30 cellular contexts compared by ENCODE assay signal in genomic region chr20:58950603-58951002, GRCh38. TPM values are rescaled to one million over a fixed set of nuclear protein-coding genes. Genes with fewer than 3 reads are reported as not detected.
DNase-seq lines count a peak whose midpoint lies in the region; ATAC-seq, FAIRE-seq and TF ChIP-seq lines count a peak whose summit lies in the region.
"Had no signal": no experiment of that assay in that cellular context is flagged by ENCODE, and none has a peak within 500 bp of the region (broad histone marks: within the 10 kb centered on the region; RNA-seq: fewer than 3 reads in every experiment).

No MANE protein-coding gene starts in this region.

- POLR2A ChIA-PET in PC-3 (lab: Charles Lee; ENCODE audit: unreplicated experiment) = no interaction called here
- POLR2A ChIA-PET in H1 (lab: Charles Lee; ENCODE audit: partially characterized antibody) = no interaction called here
- POLR2A ChIA-PET in CD4-positive, alpha-beta T cell (lab: Charles Lee) = no interaction called here

- no peaks in the 10 kb centered on the region for H3K4me1 ChIP-seq in GM23338 (ENCODE audit: insufficient read depth)
- H3K4me1 ChIP-seq in PC-3 (ENCODE audit: insufficient read depth, low read length) = no peaks in the 10 kb centered on the region
- H3K4me1 ChIP-seq in H1 (replicated peaks in 1 of 4; ENCODE audit: control insufficient read depth in 3 of 4, insufficient read depth in 4 of 4, low read length in 3 of 4) = no peaks in the 10 kb centered on the region
- H3K4me1 ChIP-seq in psoas muscle = no peaks in the 10 kb centered on the region
- H3K4me1 ChIP-seq: colonic mucosa, esophagus squamous epithelium, gastrocnemius medialis had no signal

- no peak overlapping the region for H2BK15ac ChIP-seq in H1 (ENCODE audit: low read length)

- H4K5ac ChIP-seq in H1 (ENCODE audit: insufficient read length, low read depth, low read length) = no peak overlapping the region

- H3K9me3 ChIP-seq in PC-3 (ENCODE audit: low read length) (no peaks in the 10 kb centered on the region), H1 (ENCODE audit: insufficient read depth in 2 of 2, low read depth in 1 of 2, low read length in 1 of 2) (no peaks in the 10 kb centered on the region), psoas muscle (no peaks in the 10 kb centered on the region)
- H3K9me3 ChIP-seq in CD4-positive, alpha-beta T cell (ENCODE audit: control insufficient read depth, low read length) = no peaks in the 10 kb centered on the region
- H3K9me3 ChIP-seq: colonic mucosa, esophagus squamous epithelium, gastrocnemius medialis, ovary had no signal

- no peak for FAIRE-seq in H1 (lab: Jason Lieb, UNC)

- H3K27ac ChIP-seq in 22Rv1 (no peak overlapping the region), GM23338 (ENCODE audit: low read depth) (no peak overlapping the region), PC-3 (ENCODE audit: low read length) (no peak overlapping the region), H1 (ENCODE audit: low read depth, low read length) (no peak overlapping the region), psoas muscle (no peak overlapping the region)
- H3K27ac ChIP-seq in CD4-positive, alpha-beta T cell (ENCODE audit: low read depth, low read length) = no peak overlapping the region
- H3K27ac ChIP-seq: colonic mucosa, esophagus squamous epithelium, gastrocnemius medialis, GM23248, ovary had no signal

- H3K9me3 Mint-ChIP-seq in GM23338 (no peaks in the 10 kb centered on the region; the same call in 2 of the 3 replicates), Calu3 (ENCODE audit: low read depth, unreplicated experiment) (no peaks in the 10 kb centered on the region), endothelial cell (ENCODE audit: unreplicated experiment) (no peaks in the 10 kb centered on the region)
- H3K9me3 Mint-ChIP-seq in CD4-positive, alpha-beta T cell = no peaks in the 10 kb centered on the region
- H3K9me3 Mint-ChIP-seq: activated naive CD4-positive, alpha-beta T cell treated with anti-CD3 and anti-CD28 coated beads, Interleukin-2, amount 10 ng/mL, durations not matched to agents 7 days and 5 days; activated T-cell treated with anti-CD3 and anti-CD28 coated beads, Interleukin-2, amount 50 U/mL, for 72 hours; effector memory CD8-positive, alpha-beta T cell had no signal

- H2AFZ ChIP-seq in GM23338 (peak overlapping the region; percentile 76; the same call in 1 of the 2 replicates), PC-3 (ENCODE audit: low read length) (no peak overlapping the region), H1 (ENCODE audit: low read length) (no peak overlapping the region)
- H2AFZ ChIP-seq: GM23248 had no signal

- no peaks in the 10 kb centered on the region for H4K20me1 ChIP-seq in GM23338 (replicated peaks; ENCODE audit: insufficient read depth)
- no peaks in the 10 kb centered on the region for H4K20me1 ChIP-seq in PC-3 (ENCODE audit: low read length)
- no peaks in the 10 kb centered on the region for H4K20me1 ChIP-seq in H1 (replicated peaks in 1 of 2; ENCODE audit: control insufficient read depth in 1 of 2, insufficient read depth in 2 of 2, low read length in 2 of 2)

- H3K27me3 Mint-ChIP-seq in GM23338 (ENCODE audit: insufficient read depth, low read depth, poor library complexity) = no peaks in the 10 kb centered on the region
- no peaks in the 10 kb centered on the region for H3K27me3 Mint-ChIP-seq in Calu3 (ENCODE audit: unreplicated experiment)
- H3K27me3 Mint-ChIP-seq in CD4-positive, alpha-beta T cell = peaks cover 3% of the 10 kb centered on the region
- H3K27me3 Mint-ChIP-seq in endothelial cell (ENCODE audit: unreplicated experiment) = no peaks in the 10 kb centered on the region

- no peak overlapping the region for H3K14ac ChIP-seq in H1 (ENCODE audit: insufficient read length)

- H3K79me1 ChIP-seq in H1 (ENCODE audit: low read depth, low read length) = no peaks in the 10 kb centered on the region

- TF ChIP-seq CTCF in 22Rv1 (IDR thresholded peaks at IDR 0.05) (peak; percentile 19), GM23338 (conservative IDR thresholded peaks at IDR 0.05; ENCODE audit: low read depth in 2 of 2) (peak; percentile 23 to 58; a peak in 2 of 4 replicates), PC-3 (conservative IDR thresholded peaks at IDR 0.05; ENCODE audit: low read depth, low read length) (peak; percentile 30; the same call in 1 of the 2 replicates), H1 (IDR thresholded peaks at IDR 0.05; ENCODE audit: control extremely low read depth in 1 of 3, insufficient read depth in 1 of 3, low read depth in 1 of 3, low read length in 3 of 3) (peak in 2 of 3 experiments; percentile 13 to 21; a peak in 3 of 4 replicates), psoas muscle (IDR thresholded peaks at IDR 0.05) (no peak), Calu3 (IDR thresholded peaks at IDR 0.05; ENCODE audit: unreplicated experiment) (no peak), endothelial cell (IDR thresholded peaks at IDR 0.05; ENCODE audit: unreplicated experiment) (no peak)
- no peak for TF ChIP-seq CTCF in CD4-positive, alpha-beta T cell (IDR thresholded peaks at IDR 0.05)

- H3K27me3 ChIP-seq in GM23338 (ENCODE audit: insufficient read depth) (no peaks in the 10 kb centered on the region), PC-3 (ENCODE audit: low read length) (peaks cover 53% of the 10 kb centered on the region), H1 (replicated peaks in 1 of 4; ENCODE audit: control insufficient read depth in 3 of 4, extremely low read depth in 1 of 4, insufficient read depth in 3 of 4, low read length in 3 of 4) (no peaks in the 10 kb centered on the region; a peak in 1 of 7 replicates), psoas muscle (ENCODE audit: insufficient read depth in 3 of 3, low read length in 2 of 3) (no peaks in the 10 kb centered on the region)
- H3K27me3 ChIP-seq in CD4-positive, alpha-beta T cell (ENCODE audit: control insufficient read depth, insufficient read depth, low read length) = no peaks in the 10 kb centered on the region
- H3K27me3 ChIP-seq: colonic mucosa, esophagus squamous epithelium, gastrocnemius medialis, ovary had no signal

- ATAC-seq in GM23338 (peak; percentile 34; the same call in 1 of the 3 replicates), PC-3 (no peak), psoas muscle (no peak)
- ATAC-seq in CD4-positive, alpha-beta T cell (ENCODE audit: poor library complexity) = no peak
- ATAC-seq: activated T-cell treated with anti-CD3 and anti-CD28 coated beads, Interleukin-2, amount 50 U/mL, for 72 hours; effector memory CD8-positive, alpha-beta T cell; gastrocnemius medialis had no signal

- H3F3A ChIP-seq in GM23338 (replicated peaks; ENCODE audit: low read depth) = no peaks in the 10 kb centered on the region
- H3F3A ChIP-seq in PC-3 (ENCODE audit: low read length, unreplicated experiment) = no peaks in the 10 kb centered on the region

- TF ChIP-seq RAD21 in H1 (IDR thresholded peaks at IDR 0.05 in 1 of 2, conservative IDR thresholded peaks at IDR 0.05 in 1 of 2; ENCODE audit: low read depth in 2 of 2, low read length in 2 of 2) = peak in 1 of 2 experiments; percentile 28; a peak in 2 of 4 replicates

- no peaks in the 10 kb centered on the region for H3K23me2 ChIP-seq in H1 (ENCODE audit: low read depth, low read length)

- no peak overlapping the region for H2AK5ac ChIP-seq in H1 (ENCODE audit: low read depth, low read length)

- H2BK120ac ChIP-seq in H1 (replicated peaks; ENCODE audit: low read depth, low read length) = no peak overlapping the region

- H3K4me2 ChIP-seq in GM23338 (no peak overlapping the region), PC-3 (ENCODE audit: low read length) (no peak overlapping the region), H1 (ENCODE audit: insufficient read depth in 1 of 2, low read depth in 2 of 2, low read length in 2 of 2) (no peak overlapping the region)
- H3K4me2 ChIP-seq: smooth muscle cell had no signal

- no peak overlapping the region for H3K56ac ChIP-seq in H1 (replicated peaks; ENCODE audit: insufficient read length, low read depth, low read length)

- no peak overlapping the region for H4K91ac ChIP-seq in H1 (replicated peaks; ENCODE audit: insufficient read length, low read length)

- no peak overlapping the region for H4K8ac ChIP-seq in H1 (ENCODE audit: extremely low read depth, insufficient read depth, low read length)

- BruUV-seq in PC-3 (replicated peaks; lab: Mats Ljungman, UMichigan) (no TSS peak), Calu3 (replicated peaks; lab: Mats Ljungman, UMichigan) (no TSS peak)

- no peak overlapping the region for H3K18ac ChIP-seq in H1 (ENCODE audit: extremely low read depth, low read length)

- intact Hi-C loops in PC-3 (cut with micrococcal nuclease) = no loop called here
- intact Hi-C loops in psoas muscle (cut with DNase I) = no loop called here
- intact Hi-C loops in Calu3 (cut with micrococcal nuclease; ENCODE audit: unreplicated experiment) = no loop called here
- intact Hi-C loops in CD4-positive, alpha-beta T cell (cut with DNase I, micrococcal nuclease) = loop anchor here in 1 of 2 experiments (10.0 kb wide), 1 partner anchor 484 kb away; no protein-coding TSS in a partner anchor

- H3K79me2 ChIP-seq in GM23338 (replicated peaks; ENCODE audit: insufficient read depth) (no peaks in the 10 kb centered on the region), PC-3 (ENCODE audit: low read length) (no peaks in the 10 kb centered on the region), H1 (ENCODE audit: control insufficient read depth in 1 of 2, insufficient read depth in 2 of 2, low read length in 2 of 2) (no peaks in the 10 kb centered on the region)

- CTCF ChIA-PET in PC-3 (lab: Charles Lee) = no interaction called here
- CTCF ChIA-PET in H1 (lab: Charles Lee; ENCODE audit: partially characterized antibody) = interaction anchor here (0.8 to 2.3 kb wide), 6 partner anchors 9 to 26 kb away, joined by 3 to 6 read pairs (median 4); no protein-coding TSS in a partner anchor
- CTCF ChIA-PET in Calu3 (lab: Charles Lee) = no interaction called here
- CTCF ChIA-PET in CD4-positive, alpha-beta T cell (lab: Charles Lee) = no interaction called here

- H3K9me2 ChIP-seq in GM23338 (ENCODE audit: insufficient read depth) (no peaks in the 10 kb centered on the region), PC-3 (replicated peaks; ENCODE audit: low read length) (no peaks in the 10 kb centered on the region)

- DNase-seq in GM23338 (ENCODE audit: low spot score) (no peak), PC-3 (no peak), H1 (ENCODE audit: low read depth in 1 of 2, low spot score in 2 of 2) (no peak), psoas muscle (no peak), Calu3 (no peak), endothelial cell (ENCODE audit: low spot score) (no peak)
- no peak for DNase-seq in CD4-positive, alpha-beta T cell
- DNase-seq: ACHN; activated CD4-positive, alpha-beta T cell treated with anti-CD3 and anti-CD28 coated beads, Interleukin-2, amount 50 U/mL, for 1 hour; activated naive CD4-positive, alpha-beta T cell treated with anti-CD3 and anti-CD28 coated beads, Interleukin-2, amount 10 ng/mL, durations not matched to agents 7 days and 5 days; activated T-cell treated with anti-CD3 and anti-CD28 coated beads, Interleukin-2, amount 50 U/mL, for 72 hours; amygdala; colonic mucosa; COR-L47; effector memory CD8-positive, alpha-beta T cell; esophagus squamous epithelium; gastrocnemius medialis; GM23248; MM.1S; NCI-H1436; NCI-H2081 treated with DMSO at 0.1 percent for 48 hours; NCI-H82; nephron progenitor cell; ovary; retina; SHP77; stimulated activated CD4-positive, alpha-beta T cell treated with anti-CD3 and anti-CD28 coated beads, Interleukin-2, amount 100 ng/mL, for 48 hours; trophoblast cell had no signal

- H3K23ac ChIP-seq in H1 (ENCODE audit: insufficient read length) = no peak overlapping the region

- H3K36me3 Mint-ChIP-seq in GM23338 (ENCODE audit: low read depth) = no peaks in the 10 kb centered on the region
- H3K36me3 Mint-ChIP-seq in Calu3 (ENCODE audit: insufficient read depth, unreplicated experiment) = no peaks in the 10 kb centered on the region
- no peaks in the 10 kb centered on the region for H3K36me3 Mint-ChIP-seq in CD4-positive, alpha-beta T cell (ENCODE audit: low read depth)
- no peaks in the 10 kb centered on the region for H3K36me3 Mint-ChIP-seq in endothelial cell (ENCODE audit: low read depth, unreplicated experiment)
- H3K36me3 Mint-ChIP-seq: activated naive CD4-positive, alpha-beta T cell treated with anti-CD3 and anti-CD28 coated beads, Interleukin-2, amount 10 ng/mL, durations not matched to agents 7 days and 5 days had no signal

- WGBS in H1 (ENCODE audit: extremely low coverage in 1 of 2, insufficient coverage in 1 of 2, insufficient read length in 1 of 2, insufficient replicate concordance in 2 of 2, low coverage in 1 of 2, low lambda C conversion rate in 2 of 2, missing lambda C conversion rate in 1 of 2), 2 experiments = 86% methylated on average over 5 of the region's 5 CpGs; no CpG with 5 or more reads in 1 of the 2 experiments
- WGBS in psoas muscle, 3 donors = 82 to 86% (median 85%) methylated on average over 5 of the region's 5 CpGs

- H3K4me3 ChIP-seq in GM23338 (no peak overlapping the region), PC-3 (ENCODE audit: low read length) (no peak overlapping the region), H1 (ENCODE audit: extremely low read depth in 1 of 4, insufficient read depth in 2 of 4, low read depth in 3 of 4, low read length in 4 of 4) (no peak overlapping the region), psoas muscle (no peak overlapping the region)
- H3K4me3 ChIP-seq: colonic mucosa, esophagus squamous epithelium, gastrocnemius medialis, GM23248, ovary, smooth muscle cell had no signal

- H3K4me3 Mint-ChIP-seq in GM23338 = no peak overlapping the region
- H3K4me3 Mint-ChIP-seq in Calu3 (ENCODE audit: low read depth, unreplicated experiment) = no peak overlapping the region
- no peak overlapping the region for H3K4me3 Mint-ChIP-seq in CD4-positive, alpha-beta T cell
- H3K4me3 Mint-ChIP-seq in endothelial cell (ENCODE audit: unreplicated experiment) = no peak overlapping the region
- H3K4me3 Mint-ChIP-seq: activated naive CD4-positive, alpha-beta T cell treated with anti-CD3 and anti-CD28 coated beads, Interleukin-2, amount 10 ng/mL, durations not matched to agents 7 days and 5 days; activated T-cell treated with anti-CD3 and anti-CD28 coated beads, Interleukin-2, amount 50 U/mL, for 72 hours; effector memory CD8-positive, alpha-beta T cell; nephron progenitor cell had no signal

- no peak for TF ChIP-seq POLR2A in H1 (IDR thresholded peaks at IDR 0.05; ENCODE audit: control extremely low read depth in 1 of 2, low read depth in 2 of 2, low read length in 2 of 2)

- no peak overlapping the region for H2BK20ac ChIP-seq in H1 (ENCODE audit: low read length)

- TF ChIP-seq EP300 in H1 (IDR thresholded peaks at IDR 0.05; ENCODE audit: borderline replicate concordance in 1 of 2, low read depth in 2 of 2, low read length in 2 of 2) = no peak

- no peak overlapping the region for H2BK5ac ChIP-seq in H1 (ENCODE audit: low read depth, low read length)

- H3K9ac ChIP-seq in PC-3 (ENCODE audit: low read length) (no peak overlapping the region), H1 (replicated peaks in 1 of 4; ENCODE audit: extremely low read depth in 1 of 4, low read depth in 3 of 4, low read length in 3 of 4) (no peak overlapping the region)
- H3K9ac ChIP-seq: GM23248 had no signal

- H3K4me1 Mint-ChIP-seq in GM23338 = no peaks in the 10 kb centered on the region
- no peaks in the 10 kb centered on the region for H3K4me1 Mint-ChIP-seq in Calu3 (ENCODE audit: low read depth, unreplicated experiment)
- no peaks in the 10 kb centered on the region for H3K4me1 Mint-ChIP-seq in CD4-positive, alpha-beta T cell (ENCODE audit: low read depth)
- H3K4me1 Mint-ChIP-seq in endothelial cell (ENCODE audit: unreplicated experiment) = peaks cover 3% of the 10 kb centered on the region
- H3K4me1 Mint-ChIP-seq: activated naive CD4-positive, alpha-beta T cell treated with anti-CD3 and anti-CD28 coated beads, Interleukin-2, amount 10 ng/mL, durations not matched to agents 7 days and 5 days; nephron progenitor cell had no signal

- no peak overlapping the region for H2BK12ac ChIP-seq in H1 (ENCODE audit: low read depth, low read length)

- no peak overlapping the region for H3K4ac ChIP-seq in H1 (replicated peaks; ENCODE audit: insufficient read length, low read depth, low read length)

- no peak overlapping the region for H3K27ac Mint-ChIP-seq in GM23338
- no peak overlapping the region for H3K27ac Mint-ChIP-seq in Calu3 (ENCODE audit: unreplicated experiment)
- no peak overlapping the region for H3K27ac Mint-ChIP-seq in CD4-positive, alpha-beta T cell
- H3K27ac Mint-ChIP-seq in endothelial cell (ENCODE audit: unreplicated experiment) = no peak overlapping the region
- H3K27ac Mint-ChIP-seq: activated naive CD4-positive, alpha-beta T cell treated with anti-CD3 and anti-CD28 coated beads, Interleukin-2, amount 10 ng/mL, durations not matched to agents 7 days and 5 days; activated T-cell treated with anti-CD3 and anti-CD28 coated beads, Interleukin-2, amount 50 U/mL, for 72 hours; effector memory CD8-positive, alpha-beta T cell; nephron progenitor cell had no signal

- H3K36me3 ChIP-seq in GM23338 (ENCODE audit: insufficient read depth) = no peaks in the 10 kb centered on the region
- no peaks in the 10 kb centered on the region for H3K36me3 ChIP-seq in PC-3 (ENCODE audit: low read depth, low read length)
- H3K36me3 ChIP-seq in H1 (ENCODE audit: control insufficient read depth in 2 of 4, insufficient read depth in 4 of 4, low read length in 3 of 4) = no peaks in the 10 kb centered on the region
- no peaks in the 10 kb centered on the region for H3K36me3 ChIP-seq in psoas muscle (ENCODE audit: insufficient read depth in 1 of 2, low read depth in 1 of 2)
- H3K36me3 ChIP-seq: colonic mucosa, esophagus squamous epithelium, gastrocnemius medialis, ovary had no signal

RNA-seq across cellular contexts. Expression of gene NELFCD, which starts 30.5 kb away (rescaled TPM):
- 67.0 and 75.8 TPM in 2 replicates for total RNA-seq in GM23338 (2014; rRNA removed; shearing (Covaris generic))
- polyA plus RNA-seq in GM23338 (2016; fragmentation: Nextera tagmentation; extraction: Ambion mirVana) (52.1 and 52.9 TPM in 2 replicates), H1 (2011; rRNA removed) (35.5 and 35.8 TPM in 2 replicates), psoas muscle (10 to 100 TPM; 24.1 to 41.1 (median 38.8) TPM)
- total RNA-seq in PC-3 (2014; rRNA removed) (131 and 144 TPM in 2 replicates), psoas muscle (10 to 100 TPM; 32.8 to 43.6 (median 34.2) TPM), Calu3 (2022) (179 and 181 TPM in 2 replicates), endothelial cell (ENCODE audit: unreplicated experiment) (68.7 TPM)
- 56.3 and 59.6 TPM in 2 replicates for total RNA-seq in H1 (2021; fragmentation: NEBNext Ultra II Directional; extraction: Animal tissue kit (Norgen Biotek cat#: 25700))
- polyA plus RNA-seq in H1 (2011; cell fraction: cytosol; rRNA removed) = 60.1 TPM
- 127 TPM for polyA plus RNA-seq in H1 (2011; cell fraction: nucleus; rRNA removed)
- 49.6 to 60.5 TPM (median 53.9 TPM) in 4 replicates for polyA plus RNA-seq in H1 (2012, experiment 1 of 2)
- polyA plus RNA-seq in H1 (2012, experiment 2 of 2) = 33.3 TPM
- polyA plus RNA-seq in H1 (2013, experiment 1 of 2) = 38.1 TPM
- polyA plus RNA-seq in H1 (2013, experiment 2 of 2) = 35.7 TPM
- 71.8 and 76.0 TPM in 2 replicates for polyA minus RNA-seq in H1 (2011; rRNA and poly(A)+ RNA removed)
- polyA minus RNA-seq in H1 (2011; cell fraction: cytosol; rRNA and poly(A)+ RNA removed) = 27.4 TPM
- 45.8 TPM for polyA minus RNA-seq in H1 (2011; cell fraction: nucleus; rRNA and poly(A)+ RNA removed)
- 10 to 100 TPM; 95.7 to 97.0 TPM for total RNA-seq in CD4-positive, alpha-beta T cell

RNA-seq across cellular contexts. Expression of gene CTSZ, which starts 56.5 kb away (rescaled TPM):
- 41.4 and 47.7 TPM in 2 replicates for total RNA-seq in GM23338 (2014; rRNA removed; shearing (Covaris generic))
- 0.58 and 0.63 TPM in 2 replicates for polyA plus RNA-seq in GM23338 (2016; fragmentation: Nextera tagmentation; extraction: Ambion mirVana)
- 191 and 225 TPM in 2 replicates for total RNA-seq in PC-3 (2014; rRNA removed)
- 32.3 and 32.8 TPM in 2 replicates for total RNA-seq in H1 (2021; fragmentation: NEBNext Ultra II Directional; extraction: Animal tissue kit (Norgen Biotek cat#: 25700))
- polyA plus RNA-seq in H1 (2011; rRNA removed) = 34.0 and 37.3 TPM in 2 replicates
- polyA plus RNA-seq in H1 (2011; cell fraction: cytosol; rRNA removed) = 40.6 TPM
- 20.6 TPM for polyA plus RNA-seq in H1 (2011; cell fraction: nucleus; rRNA removed)
- polyA plus RNA-seq in H1 (2012, experiment 1 of 2) = 28.5 to 44.8 TPM (median 40.1 TPM) in 4 replicates
- 14.9 TPM for polyA plus RNA-seq in H1 (2012, experiment 2 of 2)
- 22.7 TPM for polyA plus RNA-seq in H1 (2013, experiment 1 of 2)
- 28.3 TPM for polyA plus RNA-seq in H1 (2013, experiment 2 of 2)
- polyA minus RNA-seq in H1 (2011; rRNA and poly(A)+ RNA removed) = 18.3 and 24.6 TPM in 2 replicates
- polyA minus RNA-seq in H1 (2011; cell fraction: cytosol; rRNA and poly(A)+ RNA removed) = 11.0 TPM
- 18.3 TPM for polyA minus RNA-seq in H1 (2011; cell fraction: nucleus; rRNA and poly(A)+ RNA removed)
- 10 to 100 TPM; 41.2 to 50.5 (median 45.0) TPM for total RNA-seq in psoas muscle
- 10 to 100 TPM; 38.2 to 47.3 (median 41.0) TPM for polyA plus RNA-seq in psoas muscle
- 158 and 183 TPM in 2 replicates for total RNA-seq in Calu3 (2022)
- 10 to 100 TPM; 14.7 to 17.7 TPM for total RNA-seq in CD4-positive, alpha-beta T cell
- 150 TPM for total RNA-seq in endothelial cell (ENCODE audit: unreplicated experiment)

Comparison
In these comparisons a context has a peak if more than half of its experiments do, and no peak if none do; other contexts are left out.
1. CTCF ChIP-seq: peak in 22Rv1 (single experiment), GM23338 (2 of 2), PC-3 (single experiment) and H1 (2 of 3); none in psoas muscle (single experiment), Calu3 (single experiment), CD4-positive, alpha-beta T cell (single experiment) and endothelial cell (single experiment).